Comparison of ENCODE assay signal across 1 cellular context in the genomic region with DNA sequence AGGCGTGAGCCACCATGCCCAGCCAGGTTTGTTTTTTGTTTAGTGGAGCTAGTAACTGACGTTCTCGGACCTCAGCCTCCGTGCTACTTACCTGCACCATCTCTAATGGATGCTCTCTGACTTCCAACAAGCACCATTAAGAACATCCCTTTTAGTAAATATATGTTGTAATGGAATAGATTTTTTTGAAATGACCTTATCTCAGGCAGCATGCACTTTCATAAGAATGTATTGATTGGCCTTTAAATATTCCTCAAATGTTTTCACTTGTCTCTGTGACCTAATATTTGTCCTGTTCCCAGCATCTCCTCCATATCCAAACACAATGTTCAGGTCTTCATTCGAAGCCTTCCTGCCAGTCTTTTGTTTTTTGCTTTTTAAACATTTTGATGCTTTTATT.
TF ChIP-seq lines count a peak whose summit lies in the region.

No MANE protein-coding gene starts in this region.

TF ChIP-seq in HepG2, 621 proteins besides CTCF, POLR2A, EP300 and RAD21 (continues in another document):
- no peak for TF ChIP-seq SIX4 (CRISPR knock-in tag; IDR thresholded peaks at IDR 0.05)
- peak; percentile 49; the same call in 1 of the 2 replicates for TF ChIP-seq ZBTB25 (CRISPR knock-in tag; IDR thresholded peaks at IDR 0.05)
- TF ChIP-seq, protein P1, sequence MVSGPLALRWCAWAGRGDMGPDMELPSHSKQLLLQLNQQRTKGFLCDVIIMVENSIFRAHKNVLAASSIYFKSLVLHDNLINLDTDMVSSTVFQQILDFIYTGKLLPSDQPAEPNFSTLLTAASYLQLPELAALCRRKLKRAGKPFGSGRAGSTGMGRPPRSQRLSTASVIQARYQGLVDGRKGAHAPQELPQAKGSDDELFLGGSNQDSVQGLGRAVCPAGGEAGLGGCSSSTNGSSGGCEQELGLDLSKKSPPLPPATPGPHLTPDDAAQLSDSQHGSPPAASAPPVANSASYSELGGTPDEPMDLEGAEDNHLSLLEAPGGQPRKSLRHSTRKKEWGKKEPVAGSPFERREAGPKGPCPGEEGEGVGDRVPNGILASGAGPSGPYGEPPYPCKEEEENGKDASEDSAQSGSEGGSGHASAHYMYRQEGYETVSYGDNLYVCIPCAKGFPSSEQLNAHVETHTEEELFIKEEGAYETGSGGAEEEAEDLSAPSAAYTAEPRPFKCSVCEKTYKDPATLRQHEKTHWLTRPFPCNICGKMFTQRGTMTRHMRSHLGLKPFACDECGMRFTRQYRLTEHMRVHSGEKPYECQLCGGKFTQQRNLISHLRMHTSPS (CRISPR knock-in tag; IDR thresholded peaks at IDR 0.05; ENCODE audit: low read depth), result no peak
- peak; percentile 45; the same call in 1 of the 2 replicates for TF ChIP-seq FOXK1 (CRISPR knock-in tag; IDR thresholded peaks at IDR 0.05; ENCODE audit: borderline replicate concordance, low read depth)
- TF ChIP-seq KDM5A (IDR thresholded peaks at IDR 0.05; ENCODE audit: borderline replicate concordance, low read length), result no peak
- TF ChIP-seq NR2F6 (IDR thresholded peaks at IDR 0.05), result peak; percentile 78
- TF ChIP-seq NR2F6 (CRISPR knock-in tag; IDR thresholded peaks at IDR 0.05), result peak; percentile 75
- peak; percentile 59; the same call in 1 of the 2 replicates for TF ChIP-seq SAP130 (CRISPR knock-in tag; IDR thresholded peaks at IDR 0.05; ENCODE audit: low read depth)
- TF ChIP-seq, protein P2, sequence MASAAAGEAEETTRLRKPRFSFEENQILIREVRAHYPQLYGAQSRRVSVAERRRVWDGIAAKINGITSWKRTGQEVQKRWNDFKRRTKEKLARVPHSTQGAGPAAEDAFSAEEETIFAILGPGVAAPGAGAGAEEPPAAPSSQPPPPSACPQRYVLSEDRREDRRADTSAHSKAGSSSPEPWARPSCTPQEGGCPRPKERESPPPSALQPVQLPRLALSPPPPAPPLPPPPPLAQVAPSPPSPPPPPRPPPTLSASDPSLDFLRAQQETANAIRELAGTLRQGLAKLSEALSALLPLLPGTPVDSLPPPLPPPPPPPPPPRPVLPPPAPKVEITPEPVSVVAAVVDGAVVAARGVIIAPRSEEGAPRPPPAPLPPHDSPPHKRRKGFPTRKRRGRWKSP (CRISPR knock-in tag; IDR thresholded peaks at IDR 0.05), result peak; percentile 27; the same call in 1 of the 2 replicates
- TF ChIP-seq ONECUT2 (CRISPR knock-in tag; IDR thresholded peaks at IDR 0.05), result peak; percentile 94
- TF ChIP-seq KDM6A (CRISPR knock-in tag; IDR thresholded peaks at IDR 0.05; ENCODE audit: low read depth), result 0 out of 2 replicates have a peak, but pooled peaks have one; percentile 52
- peak; percentile 66 for TF ChIP-seq SALL1 (CRISPR knock-in tag; IDR thresholded peaks at IDR 0.05)
- no peak for TF ChIP-seq GTF2F1 (IDR thresholded peaks at IDR 0.05; ENCODE audit: low read length)
- TF ChIP-seq RARA (CRISPR knock-in tag; IDR thresholded peaks at IDR 0.05), result peak; percentile 88
- TF ChIP-seq RXRB (CRISPR knock-in tag; IDR thresholded peaks at IDR 0.05; ENCODE audit: borderline replicate concordance), result peak; percentile 84
- TF ChIP-seq HOXA9 (CRISPR knock-in tag; IDR thresholded peaks at IDR 0.05; ENCODE audit: borderline replicate concordance), result no peak
- TF ChIP-seq NCOA2 (CRISPR knock-in tag; IDR thresholded peaks at IDR 0.05), result peak; percentile 89
- TF ChIP-seq, protein P3, sequence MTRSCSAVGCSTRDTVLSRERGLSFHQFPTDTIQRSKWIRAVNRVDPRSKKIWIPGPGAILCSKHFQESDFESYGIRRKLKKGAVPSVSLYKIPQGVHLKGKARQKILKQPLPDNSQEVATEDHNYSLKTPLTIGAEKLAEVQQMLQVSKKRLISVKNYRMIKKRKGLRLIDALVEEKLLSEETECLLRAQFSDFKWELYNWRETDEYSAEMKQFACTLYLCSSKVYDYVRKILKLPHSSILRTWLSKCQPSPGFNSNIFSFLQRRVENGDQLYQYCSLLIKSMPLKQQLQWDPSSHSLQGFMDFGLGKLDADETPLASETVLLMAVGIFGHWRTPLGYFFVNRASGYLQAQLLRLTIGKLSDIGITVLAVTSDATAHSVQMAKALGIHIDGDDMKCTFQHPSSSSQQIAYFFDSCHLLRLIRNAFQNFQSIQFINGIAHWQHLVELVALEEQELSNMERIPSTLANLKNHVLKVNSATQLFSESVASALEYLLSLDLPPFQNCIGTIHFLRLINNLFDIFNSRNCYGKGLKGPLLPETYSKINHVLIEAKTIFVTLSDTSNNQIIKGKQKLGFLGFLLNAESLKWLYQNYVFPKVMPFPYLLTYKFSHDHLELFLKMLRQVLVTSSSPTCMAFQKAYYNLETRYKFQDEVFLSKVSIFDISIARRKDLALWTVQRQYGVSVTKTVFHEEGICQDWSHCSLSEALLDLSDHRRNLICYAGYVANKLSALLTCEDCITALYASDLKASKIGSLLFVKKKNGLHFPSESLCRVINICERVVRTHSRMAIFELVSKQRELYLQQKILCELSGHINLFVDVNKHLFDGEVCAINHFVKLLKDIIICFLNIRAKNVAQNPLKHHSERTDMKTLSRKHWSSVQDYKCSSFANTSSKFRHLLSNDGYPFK (CRISPR knock-in tag; IDR thresholded peaks at IDR 0.05; ENCODE audit: borderline replicate concordance), result no peak
- no peak for TF ChIP-seq ZNF570 (CRISPR knock-in tag; IDR thresholded peaks at IDR 0.05; ENCODE audit: borderline replicate concordance)
- TF ChIP-seq, protein P4, sequence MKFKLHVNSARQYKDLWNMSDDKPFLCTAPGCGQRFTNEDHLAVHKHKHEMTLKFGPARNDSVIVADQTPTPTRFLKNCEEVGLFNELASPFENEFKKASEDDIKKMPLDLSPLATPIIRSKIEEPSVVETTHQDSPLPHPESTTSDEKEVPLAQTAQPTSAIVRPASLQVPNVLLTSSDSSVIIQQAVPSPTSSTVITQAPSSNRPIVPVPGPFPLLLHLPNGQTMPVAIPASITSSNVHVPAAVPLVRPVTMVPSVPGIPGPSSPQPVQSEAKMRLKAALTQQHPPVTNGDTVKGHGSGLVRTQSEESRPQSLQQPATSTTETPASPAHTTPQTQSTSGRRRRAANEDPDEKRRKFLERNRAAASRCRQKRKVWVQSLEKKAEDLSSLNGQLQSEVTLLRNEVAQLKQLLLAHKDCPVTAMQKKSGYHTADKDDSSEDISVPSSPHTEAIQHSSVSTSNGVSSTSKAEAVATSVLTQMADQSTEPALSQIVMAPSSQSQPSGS (CRISPR knock-in tag; IDR thresholded peaks at IDR 0.05), result peak; percentile 96
- TF ChIP-seq RELA (CRISPR knock-in tag; IDR thresholded peaks at IDR 0.05), result no peak
- TF ChIP-seq THAP11 (CRISPR knock-in tag; IDR thresholded peaks at IDR 0.05), result no peak
- peak; percentile 16; the same call in 1 of the 2 replicates for TF ChIP-seq PITX1 (CRISPR knock-in tag; IDR thresholded peaks at IDR 0.05)
- TF ChIP-seq POGZ (CRISPR knock-in tag; IDR thresholded peaks at IDR 0.05), result peak; percentile 36; the same call in 1 of the 2 replicates
- peak; percentile 75; the same call in 1 of the 2 replicates for TF ChIP-seq HOXD1 (CRISPR knock-in tag; IDR thresholded peaks at IDR 0.05)
- peak; percentile 97 for TF ChIP-seq BCL6 (CRISPR knock-in tag; IDR thresholded peaks at IDR 0.05)
- TF ChIP-seq MTERF4 (CRISPR knock-in tag; IDR thresholded peaks at IDR 0.05), result no peak
- no peak for TF ChIP-seq FOXP1 (IDR thresholded peaks at IDR 0.05)
- TF ChIP-seq FOXP1 (CRISPR knock-in tag; IDR thresholded peaks at IDR 0.05), result peak; percentile 81; the same call in 1 of the 2 replicates
- TF ChIP-seq ARID5B (CRISPR knock-in tag; IDR thresholded peaks at IDR 0.05), result peak; percentile 94
- no peak for TF ChIP-seq ZNF501 (CRISPR knock-in tag; IDR thresholded peaks at IDR 0.05)
- no peak for TF ChIP-seq ZNF615 (CRISPR knock-in tag; IDR thresholded peaks at IDR 0.05; ENCODE audit: borderline replicate concordance)
- TF ChIP-seq ELK4 (CRISPR knock-in tag; IDR thresholded peaks at IDR 0.05; ENCODE audit: borderline replicate concordance), result no peak
- no peak for TF ChIP-seq NFYC (CRISPR knock-in tag; IDR thresholded peaks at IDR 0.05)
- peak; percentile 78 for TF ChIP-seq NR2F2 (IDR thresholded peaks at IDR 0.05; ENCODE audit: borderline replicate concordance, low read depth)
- TF ChIP-seq MIXL1 (CRISPR knock-in tag; IDR thresholded peaks at IDR 0.05), result peak; percentile 75
- no peak for TF ChIP-seq GMEB2 (CRISPR knock-in tag; IDR thresholded peaks at IDR 0.05; ENCODE audit: low read depth)
- TF ChIP-seq NCOR1 (IDR thresholded peaks at IDR 0.05; ENCODE audit: borderline replicate concordance, low read length), result peak; percentile 70; the same call in 1 of the 2 replicates
- no peak for TF ChIP-seq HIVEP1 (CRISPR knock-in tag; IDR thresholded peaks at IDR 0.05)
- peak; percentile 52; the same call in 1 of the 2 replicates for TF ChIP-seq SIX1 (CRISPR knock-in tag; IDR thresholded peaks at IDR 0.05; ENCODE audit: borderline replicate concordance)
- peak; percentile 72; the same call in 1 of the 2 replicates for TF ChIP-seq NFIC (IDR thresholded peaks at IDR 0.05; ENCODE audit: low read length)
- TF ChIP-seq YY1 (IDR thresholded peaks at IDR 0.05; ENCODE audit: insufficient read depth, insufficient replicate concordance, low read depth, low read length), result no peak
- TF ChIP-seq, protein P5, sequence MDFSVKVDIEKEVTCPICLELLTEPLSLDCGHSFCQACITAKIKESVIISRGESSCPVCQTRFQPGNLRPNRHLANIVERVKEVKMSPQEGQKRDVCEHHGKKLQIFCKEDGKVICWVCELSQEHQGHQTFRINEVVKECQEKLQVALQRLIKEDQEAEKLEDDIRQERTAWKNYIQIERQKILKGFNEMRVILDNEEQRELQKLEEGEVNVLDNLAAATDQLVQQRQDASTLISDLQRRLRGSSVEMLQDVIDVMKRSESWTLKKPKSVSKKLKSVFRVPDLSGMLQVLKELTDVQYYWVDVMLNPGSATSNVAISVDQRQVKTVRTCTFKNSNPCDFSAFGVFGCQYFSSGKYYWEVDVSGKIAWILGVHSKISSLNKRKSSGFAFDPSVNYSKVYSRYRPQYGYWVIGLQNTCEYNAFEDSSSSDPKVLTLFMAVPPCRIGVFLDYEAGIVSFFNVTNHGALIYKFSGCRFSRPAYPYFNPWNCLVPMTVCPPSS (IDR thresholded peaks at IDR 0.05), result no peak
- 0 out of 2 replicates have a peak, but pooled peaks have one; percentile 56 for TF ChIP-seq HOXA5 (CRISPR knock-in tag; IDR thresholded peaks at IDR 0.05)
- peak; percentile 69; the same call in 1 of the 2 replicates for TF ChIP-seq KDM1A (CRISPR knock-in tag; IDR thresholded peaks at IDR 0.05)
- no peak for TF ChIP-seq ZBTB7B (CRISPR knock-in tag; IDR thresholded peaks at IDR 0.05)
- peak; percentile 6; the same call in 1 of the 2 replicates for TF ChIP-seq ZNF644 (CRISPR knock-in tag; IDR thresholded peaks at IDR 0.05; ENCODE audit: low read depth)
